ENCODE assay signal across 8 cellular contexts in genomic region chr1:213122514-213122929, GRCh38.
A peak's percentile ranks its signal among the peaks of the same experiment; 100 is the strongest.
DNase-seq lines count a peak whose midpoint lies in the region; ATAC-seq and TF ChIP-seq lines count a peak whose summit lies in the region.

No MANE protein-coding gene starts in this region.

- no peak for ATAC-seq in T-helper 17 cell
- no peak for ATAC-seq in GM21619 (IDR thresholded peaks at IDR 0.05; ENCODE audit: unreplicated experiment)

- no peaks in the 10 kb centered on the region for H3K27me3 Mint-ChIP-seq in T-helper 17 cell

- H3K9me3 ChIP-seq in spleen (no peaks in the 10 kb centered on the region), T-helper 17 cell (ENCODE audit: control insufficient read depth, low read length, poor library complexity, severe bottlenecking) (no peaks in the 10 kb centered on the region)

- in situ Hi-C loops in SK-MEL-5 (cut with HindIII; ENCODE audit: low pct_unique_long_range_greater_than_20kb, low sequenced_read_pairs): no loop called here

- peaks cover 0 to 4% (median 0%) of the 10 kb centered on the region in 6 donors for H3K36me3 ChIP-seq in spleen

- no peak overlapping the region for H3K4me3 Mint-ChIP-seq in T-helper 17 cell

- DNase-seq in DMS114 treated with DMSO at 0.1 percent for 48 hours (lab: John Stamatoyannopoulos, UW; ENCODE audit: unreplicated experiment) (peak; percentile 43), M059J (ENCODE audit: low read depth) (peak; percentile 60), SK-MEL-5 (ENCODE audit: low read depth, low spot score) (peak; percentile 63), fibroblast of the conjunctiva (ENCODE audit: low read depth) (peak; percentile 40), spleen (no peak), T-helper 17 cell (no peak)
- no peak for DNase-seq in activated CD4-positive, alpha-beta T cell treated with anti-CD3 and anti-CD28 coated beads for 1 hour

- intact Hi-C loops in spleen (cut with DNase I; ENCODE audit: low total_unique reads): no loop called here

- H3K4me1 ChIP-seq in spleen: peaks cover 0 to 8% (median 4%) of the 10 kb centered on the region in 6 donors

- peak in 8 of 11 experiments; percentile 21 to 65 (median 56) for TF ChIP-seq CTCF in spleen (IDR thresholded peaks at IDR 0.05 in 8 of 11, conservative IDR thresholded peaks at IDR 0.05 in 3 of 11)

- no peak for TF ChIP-seq POLR2A in spleen (IDR thresholded peaks at IDR 0.05)

- H3K4me1 Mint-ChIP-seq in T-helper 17 cell: peaks cover 7% of the 10 kb centered on the region

- no peak overlapping the region for H3K4me3 ChIP-seq in spleen

- peaks cover 2% of the 10 kb centered on the region for H3K36me3 Mint-ChIP-seq in T-helper 17 cell (ENCODE audit: low read depth)

- H3K27ac ChIP-seq in spleen: no peak overlapping the region

- no peak overlapping the region for H3K27ac Mint-ChIP-seq in T-helper 17 cell

- no peaks in the 10 kb centered on the region for H3K27me3 ChIP-seq in spleen (replicated peaks in 1 of 7)

Comparison
In these comparisons a context has a peak if more than half of its experiments do, and no peak if none do; other contexts are left out.
1. DNase-seq: peak in DMS114 treated with DMSO at 0.1 percent for 48 hours (single experiment), M059J (single experiment), SK-MEL-5 (single experiment) and fibroblast of the conjunctiva (single experiment); none in spleen (single experiment), activated CD4-positive, alpha-beta T cell treated with anti-CD3 and anti-CD28 coated beads for 1 hour (single experiment) and T-helper 17 cell (0 of 3).